In the genomic region with DNA sequence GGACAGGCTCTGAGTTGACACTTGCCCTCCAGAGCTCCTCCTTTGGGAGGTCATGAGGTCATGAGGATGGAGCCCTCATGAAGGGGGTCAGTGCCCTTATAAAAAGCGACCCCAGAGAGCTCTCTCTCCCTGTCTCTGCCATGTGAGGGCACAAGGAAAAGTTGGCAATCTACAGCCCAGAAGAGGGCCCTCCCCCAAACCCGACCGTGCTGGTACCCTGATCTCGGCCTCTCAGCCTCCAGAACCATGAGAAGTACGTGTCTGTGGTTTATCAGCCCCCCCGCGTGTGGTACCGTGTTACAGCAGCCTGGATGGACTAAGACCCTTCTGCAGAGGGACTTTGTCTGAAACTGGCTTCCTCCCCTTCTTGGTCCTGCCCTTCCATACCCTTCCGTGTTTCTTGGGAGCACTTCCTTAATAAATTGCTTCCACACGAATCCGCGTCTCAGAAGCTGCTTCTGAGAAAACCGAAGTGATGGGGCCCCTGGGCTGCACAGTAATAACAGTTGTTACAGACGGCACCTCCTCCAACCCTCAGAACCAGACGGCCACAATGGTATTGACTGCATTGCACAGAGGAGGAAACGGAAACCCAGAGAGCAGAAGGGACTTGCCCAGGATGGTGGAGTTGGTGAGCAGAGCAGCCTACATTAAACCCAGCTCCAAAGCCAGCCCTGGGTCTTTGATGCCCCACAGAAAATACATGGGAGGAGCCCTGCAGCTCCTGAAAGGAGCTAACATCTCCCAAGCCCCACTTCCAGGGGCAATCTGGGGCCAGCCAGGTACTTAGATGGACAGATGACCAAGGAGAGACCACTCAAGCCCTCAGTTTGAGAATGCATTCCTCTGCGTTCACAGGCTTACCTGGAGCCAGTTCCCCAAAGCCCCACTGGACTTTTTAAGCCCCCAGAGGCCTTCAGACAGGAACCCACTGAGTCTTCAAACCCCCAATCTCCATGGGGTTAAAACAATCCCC, we compare ENCODE assay signal across 8 cellular contexts.
DNase-seq lines count a peak whose midpoint lies in the region; ATAC-seq, FAIRE-seq and TF ChIP-seq lines count a peak whose summit lies in the region.

No MANE protein-coding gene starts in this region.

- 91% methylated on average over 17 of the region's 17 CpGs for WGBS in A549 (ENCODE audit: missing lambda C conversion rate)
- 70 to 95% methylated on average over 7 to 14 of the region's 17 CpGs for whole genome bisulfite sequencing in esophagus squamous epithelium, 2 donors

- no peak for TF ChIP-seq POLR2A in A549 (IDR thresholded peaks at IDR 0.05; ENCODE audit: low read length)
- no peak for TF ChIP-seq POLR2A in esophagus squamous epithelium (IDR thresholded peaks at IDR 0.05)

- H3K27ac ChIP-seq in A549: peak overlapping the region; percentile 12 to 59; a peak in 2 of 6 replicates
- H3K27ac ChIP-seq in esophagus squamous epithelium: peak overlapping the region in 3 of 4 donors; percentile 34 to 69 (median 58)

- H3K4me1 Mint-ChIP-seq in stimulated activated naive B cell treated with anti-CD40 and anti-IgM and Interleukin-4, amounts not matched to agents 10 μg/mL and 1 μg/mL and 100 μg/mL, for 72 hours: peaks cover 36 to 57% of the 10 kb centered on the region in 2 donors

- no peak for TF ChIP-seq EP300 in A549 (IDR thresholded peaks at IDR 0.05)

- peak overlapping the region; percentile 64 to 76 for H3K4me3 Mint-ChIP-seq in stimulated activated naive B cell treated with anti-CD40 and anti-IgM and Interleukin-4, amounts not matched to agents 10 μg/mL and 1 μg/mL and 100 μg/mL, for 72 hours

- H3K4me2 ChIP-seq in A549: peak overlapping the region; percentile 34

- no peak overlapping the region for H3K4me3 ChIP-seq in A549
- H3K4me3 ChIP-seq in esophagus squamous epithelium: peak overlapping the region in 1 of 4 donors; percentile 40

- no peaks in the 10 kb centered on the region for H3K9me3 Mint-ChIP-seq in stimulated activated naive B cell treated with anti-CD40 and anti-IgM and Interleukin-4, amounts not matched to agents 10 μg/mL and 1 μg/mL and 100 μg/mL, for 72 hours

- peak overlapping the region; percentile 96 for H3K27ac Mint-ChIP-seq in stimulated activated naive B cell treated with anti-CD40 and anti-IgM and Interleukin-4, amounts not matched to agents 10 μg/mL and 1 μg/mL and 100 μg/mL, for 72 hours

- CTCF ChIA-PET in A549 (lab: Yijun Ruan, JAX): interaction anchor here (1.5 kb wide), 1 partner anchor 9 kb away, joined by 3 read pairs; no protein-coding TSS in a partner anchor

- TF ChIP-seq CTCF in A549 (IDR thresholded peaks at IDR 0.05) (no peak), esophagus squamous epithelium (IDR thresholded peaks at IDR 0.05) (no peak)

- no peaks in the 10 kb centered on the region for H3K36me3 ChIP-seq in esophagus squamous epithelium

- no peak for DNase-seq in A549 (ENCODE audit: low read depth in 1 of 2, low spot score in 1 of 2)
- DNase-seq in activated CD4-positive, alpha-beta T cell treated with anti-CD3 and anti-CD28 coated beads for 24 hours (ENCODE audit: low read depth in 2 of 2): peak; percentile 39 to 70
- DNase-seq in esophagus squamous epithelium (lab: John Stamatoyannopoulos, UW): no peak
- peak; percentile 76 for DNase-seq in stimulated activated naive B cell treated with anti-CD40 and anti-IgM and Interleukin-4, amounts not matched to agents 10 μg/mL and 1 μg/mL and 100 μg/mL, for 72 hours
- DNase-seq in ecto neural progenitor cell (ENCODE audit: low spot score): no peak
- DNase-seq in urothelium cell line (ENCODE audit: low spot score): no peak

- intact Hi-C loops in esophagus squamous epithelium (cut with DNase I): no loop called here

- ATAC-seq in A549 (no peak), GM19395 (IDR thresholded peaks at IDR 0.05; ENCODE audit: unreplicated experiment) (peak; percentile 78), HG03460 (IDR thresholded peaks at IDR 0.05; ENCODE audit: unreplicated experiment) (peak; percentile 78)
- peak; percentile 93 to 94 for ATAC-seq in stimulated activated naive B cell treated with anti-CD40 and anti-IgM and Interleukin-4, amounts not matched to agents 10 μg/mL and 1 μg/mL and 100 μg/mL, for 72 hours (replicated peaks)

- H3K27me3 Mint-ChIP-seq in stimulated activated naive B cell treated with anti-CD40 and anti-IgM and Interleukin-4, amounts not matched to agents 10 μg/mL and 1 μg/mL and 100 μg/mL, for 72 hours: peaks cover 6 to 16% of the 10 kb centered on the region in 2 donors

- H3K4me1 ChIP-seq in A549 (peaks cover 22% of the 10 kb centered on the region), esophagus squamous epithelium (peaks cover 0 to 19% (median 10%) of the 10 kb centered on the region in 3 donors)

- no peak for TF ChIP-seq RAD21 in A549 (conservative IDR thresholded peaks at IDR 0.05 in 1 of 2, IDR thresholded peaks at IDR 0.05 in 1 of 2)

- POLR2A ChIA-PET in A549 (lab: Yijun Ruan, JAX): no interaction called here

- no peaks in the 10 kb centered on the region for H3K27me3 ChIP-seq in esophagus squamous epithelium

- FAIRE-seq in A549 (lab: Jason Lieb, UNC) (no peak), urothelium cell line (lab: Jason Lieb, UNC) (no peak)

- peaks cover 3 to 4% of the 10 kb centered on the region in 2 donors for H3K36me3 Mint-ChIP-seq in stimulated activated naive B cell treated with anti-CD40 and anti-IgM and Interleukin-4, amounts not matched to agents 10 μg/mL and 1 μg/mL and 100 μg/mL, for 72 hours

- H3K9me3 ChIP-seq in A549 (no peaks in the 10 kb centered on the region), esophagus squamous epithelium (no peaks in the 10 kb centered on the region)

TF ChIP-seq in A549, 52 proteins besides CTCF, POLR2A, EP300 and RAD21:
- TF ChIP-seq HDAC2 (IDR thresholded peaks at IDR 0.05): no peak
- TF ChIP-seq TP53 (CRISPR knock-in tag; IDR thresholded peaks at IDR 0.05): no peak
- no peak for TF ChIP-seq HES2 (IDR thresholded peaks at IDR 0.05)
- TF ChIP-seq HOXA7 (CRISPR knock-in tag; IDR thresholded peaks at IDR 0.05): no peak
- no peak for TF ChIP-seq NFE2L2 (conservative IDR thresholded peaks at IDR 0.05; ENCODE audit: low read length)
- no peak for TF ChIP-seq PBX3 (IDR thresholded peaks at IDR 0.05)
- TF ChIP-seq GATA3 (IDR thresholded peaks at IDR 0.05; ENCODE audit: borderline replicate concordance): no peak
- TF ChIP-seq PHF8 (IDR thresholded peaks at IDR 0.05; ENCODE audit: borderline replicate concordance, low read depth): no peak
- TF ChIP-seq ESRRA (IDR thresholded peaks at IDR 0.05; ENCODE audit: borderline replicate concordance, low read length): no peak
- no peak for TF ChIP-seq NPAS2 (CRISPR knock-in tag; IDR thresholded peaks at IDR 0.05; ENCODE audit: borderline replicate concordance)
- no peak for TF ChIP-seq RFX5 (IDR thresholded peaks at IDR 0.05)
- no peak for TF ChIP-seq JUNB (IDR thresholded peaks at IDR 0.05)
- TF ChIP-seq FOSB (CRISPR knock-in tag; IDR thresholded peaks at IDR 0.05): no peak
- TF ChIP-seq MAX (IDR thresholded peaks at IDR 0.05): no peak
- TF ChIP-seq HOXB13 (CRISPR knock-in tag; IDR thresholded peaks at IDR 0.05; ENCODE audit: low read depth): no peak
- no peak for TF ChIP-seq HEYL (CRISPR knock-in tag; IDR thresholded peaks at IDR 0.05)
- TF ChIP-seq BHLHE40 (IDR thresholded peaks at IDR 0.05; ENCODE audit: low read depth, low read length): no peak
- no peak for TF ChIP-seq ZNF302 (CRISPR knock-in tag; IDR thresholded peaks at IDR 0.05)
- no peak for TF ChIP-seq MAZ (IDR thresholded peaks at IDR 0.05; ENCODE audit: borderline replicate concordance, low read depth, low read length)
- no peak for TF ChIP-seq NR3C1 (IDR thresholded peaks at IDR 0.05)

Comparison
In these comparisons a context has a peak if more than half of its experiments do, and no peak if none do; other contexts are left out.
1. ATAC-seq: peak in GM19395 (single experiment), HG03460 (single experiment) and stimulated activated naive B cell treated with anti-CD40 and anti-IgM and Interleukin-4, amounts not matched to agents 10 μg/mL and 1 μg/mL and 100 μg/mL, for 72 hours (2 of 2); none in A549 (0 of 2).
2. DNase-seq: peak in activated CD4-positive, alpha-beta T cell treated with anti-CD3 and anti-CD28 coated beads for 24 hours (2 of 2) and stimulated activated naive B cell treated with anti-CD40 and anti-IgM and Interleukin-4, amounts not matched to agents 10 μg/mL and 1 μg/mL and 100 μg/mL, for 72 hours (single experiment); none in A549 (0 of 2), esophagus squamous epithelium (single experiment), ecto neural progenitor cell (single experiment) and urothelium cell line (single experiment).